12 cellular contexts compared by ENCODE assay signal in the genomic region with DNA sequence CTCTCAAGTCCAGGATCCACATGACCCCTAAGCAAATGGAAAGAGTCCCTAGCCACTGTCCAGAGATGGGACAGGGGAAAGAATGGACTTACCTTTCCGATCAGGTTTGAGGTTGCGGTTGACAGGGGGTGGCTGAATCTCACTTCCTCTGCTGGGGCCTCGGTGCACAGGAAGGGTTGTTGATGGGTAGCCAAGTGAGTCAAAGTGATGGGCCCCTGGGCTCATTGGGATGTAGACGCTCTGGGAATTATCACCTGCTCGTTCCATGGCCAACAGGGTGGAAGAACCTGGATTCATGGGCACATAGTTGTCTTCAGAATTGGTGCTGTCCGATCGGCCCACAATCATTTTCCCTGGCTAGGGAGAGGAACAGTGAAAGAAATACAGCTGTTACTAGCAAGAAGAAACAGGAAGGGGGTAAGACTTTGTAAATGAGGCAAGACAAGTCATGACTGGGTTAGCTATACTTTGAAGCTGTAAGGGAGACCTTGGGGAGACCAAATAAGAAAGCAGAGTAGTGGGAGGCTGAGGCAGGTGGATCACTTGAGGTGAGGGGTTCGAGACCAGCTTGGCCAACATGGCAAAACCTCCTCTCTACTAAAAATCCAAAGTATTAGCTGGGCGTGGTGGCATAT. TPM values are rescaled to one million over a fixed set of nuclear protein-coding genes. Genes with fewer than 3 reads are reported as not detected.
DNase-seq lines count a peak whose midpoint lies in the region; ATAC-seq and TF ChIP-seq lines count a peak whose summit lies in the region.
"Had no signal": no experiment of that assay in that cellular context is flagged by ENCODE, and none has a peak within 500 bp of the region (broad histone marks: within the 10 kb centered on the region; RNA-seq: fewer than 3 reads in every experiment).

No MANE protein-coding gene starts in this region.

- no peaks in the 10 kb centered on the region for H3K36me3 ChIP-seq in hepatocyte (replicated peaks; ENCODE audit: insufficient read depth, low read depth)

- H3K4me3 Mint-ChIP-seq in CD4-positive, alpha-beta T cell, result no peak overlapping the region
- H3K4me3 Mint-ChIP-seq: brain had no signal

- no peaks in the 10 kb centered on the region for H4K20me1 ChIP-seq in hepatocyte (ENCODE audit: insufficient read depth, poor library complexity, severe bottlenecking)

- ATAC-seq in CD4-positive, alpha-beta T cell (ENCODE audit: poor library complexity), result no peak
- ATAC-seq in GM19023 (IDR thresholded peaks at IDR 0.05; ENCODE audit: unreplicated experiment) (peak; percentile 79), HG02610 (IDR thresholded peaks at IDR 0.05; ENCODE audit: unreplicated experiment) (peak; percentile 67), HG03469 (IDR thresholded peaks at IDR 0.05; ENCODE audit: unreplicated experiment) (peak; percentile 34), sciatic nerve (no peak)

- H3K79me2 ChIP-seq in hepatocyte, result no peaks in the 10 kb centered on the region

- no peak overlapping the region for H3K27ac ChIP-seq in CD4-positive, alpha-beta T cell (ENCODE audit: low read depth, low read length)
- no peak overlapping the region for H3K27ac ChIP-seq in hepatocyte
- H3K27ac ChIP-seq: C4-2B had no signal

- CTCF ChIA-PET in CD4-positive, alpha-beta T cell (lab: Charles Lee), result no interaction called here

- POLR2A ChIA-PET in CD4-positive, alpha-beta T cell (lab: Charles Lee), result no interaction called here

- H3K27me3 Mint-ChIP-seq in CD4-positive, alpha-beta T cell, result no peaks in the 10 kb centered on the region
- H3K27me3 Mint-ChIP-seq: brain had no signal

- H3K36me3 Mint-ChIP-seq in CD4-positive, alpha-beta T cell (ENCODE audit: low read depth), result no peaks in the 10 kb centered on the region

- peaks cover 5% of the 10 kb centered on the region for H3K4me1 Mint-ChIP-seq in CD4-positive, alpha-beta T cell (ENCODE audit: low read depth)
- H3K4me1 Mint-ChIP-seq: brain had no signal

- H3K9me2 ChIP-seq in hepatocyte (replicated peaks; ENCODE audit: insufficient read depth), result no peaks in the 10 kb centered on the region

- no peak for DNase-seq in CD4-positive, alpha-beta T cell
- no peak for DNase-seq in sciatic nerve (ENCODE audit: low spot score)
- no peak for DNase-seq in MV-4-11 (lab: John Stamatoyannopoulos, UW)
- DNase-seq in cardiac septum (ENCODE audit: low spot score), result no peak
- DNase-seq in hepatocyte (ENCODE audit: low spot score), result no peak
- DNase-seq: activated CD4-positive, alpha-beta T cell treated with anti-CD3 and anti-CD28 coated beads, Interleukin-2, amount 50 U/mL, for 4 hours; midbrain had no signal

- WGBS in hepatocyte (ENCODE audit: low lambda C conversion rate, missing lambda C conversion rate), result 96% methylated on average over 9 of the region's 9 CpGs

- no peaks in the 10 kb centered on the region for H3K9me3 ChIP-seq in CD4-positive, alpha-beta T cell (ENCODE audit: control insufficient read depth, low read length)
- no peaks in the 10 kb centered on the region for H3K9me3 ChIP-seq in hepatocyte (ENCODE audit: low read depth)

- no peak overlapping the region for H3K4me3 ChIP-seq in hepatocyte

- H2AFZ ChIP-seq in hepatocyte, result no peak overlapping the region

- H3K27me3 ChIP-seq in CD4-positive, alpha-beta T cell (ENCODE audit: control insufficient read depth, insufficient read depth, low read length), result no peaks in the 10 kb centered on the region
- no peaks in the 10 kb centered on the region for H3K27me3 ChIP-seq in hepatocyte

- H3K27ac Mint-ChIP-seq in CD4-positive, alpha-beta T cell, result peak overlapping the region; percentile 42
- H3K27ac Mint-ChIP-seq: brain had no signal

- no peak for TF ChIP-seq CTCF in CD4-positive, alpha-beta T cell (IDR thresholded peaks at IDR 0.05)
- TF ChIP-seq CTCF in hepatocyte (IDR thresholded peaks at IDR 0.05; ENCODE audit: poor library complexity), result no peak

- no peaks in the 10 kb centered on the region for H3K9me3 Mint-ChIP-seq in CD4-positive, alpha-beta T cell
- H3K9me3 Mint-ChIP-seq: brain had no signal

- intact Hi-C loops in CD4-positive, alpha-beta T cell (cut with DNase I, micrococcal nuclease), result no loop called here
- intact Hi-C loops in sciatic nerve (cut with DNase I), result loop anchor here (10.0 kb wide), 1 partner anchor 341 kb away; no protein-coding TSS in a partner anchor
- intact Hi-C loops in cardiac septum (cut with DNase I), result no loop called here

- no peaks in the 10 kb centered on the region for H3K4me1 ChIP-seq in hepatocyte (ENCODE audit: insufficient read depth)

- no peak overlapping the region for H3K4me2 ChIP-seq in hepatocyte

RNA-seq across cellular contexts. Expression of a gene that starts 34.7 kb away (rescaled TPM):
- total RNA-seq in CD4-positive, alpha-beta T cell, result 10 to 100 TPM; 29.2 to 33.1 TPM
- total RNA-seq in sciatic nerve (11.5 TPM), cardiac septum (8.9 TPM), hepatocyte (4.5 and 7.3 TPM in 2 replicates)
- 2.9 and 4.7 TPM in 2 replicates for polyA plus RNA-seq in hepatocyte

RNA-seq across cellular contexts. Expression of a gene that starts 35.0 kb away (rescaled TPM):
- total RNA-seq in CD4-positive, alpha-beta T cell, result 1 to 10 TPM; 3.5 to 6.5 TPM
- total RNA-seq in sciatic nerve (13.7 TPM), cardiac septum (8.5 TPM), hepatocyte (8.2 and 9.2 TPM in 2 replicates)
- 3.8 and 4.7 TPM in 2 replicates for polyA plus RNA-seq in hepatocyte

Comparison
In these comparisons a context has a peak if more than half of its experiments do, and no peak if none do; other contexts are left out.
1. ATAC-seq: peak in GM19023 (single experiment), HG02610 (single experiment) and HG03469 (single experiment); none in CD4-positive, alpha-beta T cell (single experiment) and sciatic nerve (single experiment).